13 cellular contexts compared by ENCODE assay signal in genomic region chr21:28447453-28447852, GRCh38.
"Had no signal": no experiment of that assay in that cellular context is flagged by ENCODE, and none has a peak within 500 bp of the region (broad histone marks: within the 10 kb centered on the region; RNA-seq: fewer than 3 reads in every experiment).

No MANE protein-coding gene starts in this region.

- H3K79me2 ChIP-seq: parathyroid adenoma had no signal

- H3K9me3 ChIP-seq: ascending aorta, tibial artery, uterus had no signal

- H3K27me3 ChIP-seq: ascending aorta, neural progenitor cell, tibial artery, uterus had no signal

- H3K4me1 ChIP-seq: neural progenitor cell, parathyroid adenoma had no signal

- H2AFZ ChIP-seq: neural progenitor cell, parathyroid adenoma had no signal

- H3K36me3 ChIP-seq: ascending aorta, neural progenitor cell, tibial artery, uterus had no signal

- H3K4me2 ChIP-seq: neural progenitor cell had no signal

- H3K27ac ChIP-seq: ascending aorta, neural progenitor cell, parathyroid adenoma, tibial artery, uterus had no signal

- DNase-seq: activated CD4-positive, alpha-beta T cell treated with anti-CD3 and anti-CD28 coated beads, Interleukin-2, amount 50 U/mL, for 4 hours; activated naive CD8-positive, alpha-beta T cell treated with anti-CD3 and anti-CD28 coated beads, Interleukin-2, amount 10 ng/mL, durations not matched to agents 7 days and 5 days; activated T-cell treated with anti-CD3 and anti-CD28 coated beads, Interleukin-2, amount 50 U/mL, for 24 hours; endodermal cell; erythroblast; foreskin melanocyte; kidney glomerular epithelial cell; small intestine; tibial artery; uterus had no signal

- H3K4me3 ChIP-seq: ascending aorta, neural progenitor cell, tibial artery, uterus had no signal

- H3K9ac ChIP-seq: neural progenitor cell, parathyroid adenoma had no signal
